ENCODE assay signal across 8 cellular contexts in genomic region chr11:94638902-94639373, GRCh38.
A peak's percentile ranks its signal among the peaks of the same experiment; 100 is the strongest.
DNase-seq lines count a peak whose midpoint lies in the region; ATAC-seq, FAIRE-seq and TF ChIP-seq lines count a peak whose summit lies in the region.

No MANE protein-coding gene starts in this region.

- peak; percentile 48 to 78 (median 69) for ATAC-seq in right lobe of liver
- ATAC-seq in HepG2: no peak
- ATAC-seq in HG03280 (IDR thresholded peaks at IDR 0.05; ENCODE audit: unreplicated experiment): no peak
- no peak for ATAC-seq in GM21528 (IDR thresholded peaks at IDR 0.05; ENCODE audit: low FRiP score, unreplicated experiment)

- intact Hi-C loops in right lobe of liver (cut with DNase I): no loop called here
- intact Hi-C loops in HepG2 (cut with micrococcal nuclease; ENCODE audit: unreplicated experiment): no loop called here
- intact Hi-C loops in vagina (cut with DNase I): loop anchor here (5.0 kb wide), 1 partner anchor 1442 kb away; the partner anchor contains the start of gene SLC36A4

- H3K79me2 ChIP-seq in HepG2 (ENCODE audit: insufficient read depth, low read length): no peaks in the 10 kb centered on the region

- TF ChIP-seq RAD21 in HepG2 (CRISPR knock-in tag; IDR thresholded peaks at IDR 0.05): no peak

- no peak for TF ChIP-seq EP300 in HepG2 (IDR thresholded peaks at IDR 0.05; ENCODE audit: low read depth in 2 of 2, low read length in 2 of 2)
- no peak for TF ChIP-seq EP300 in HepG2 (CRISPR knock-in tag; IDR thresholded peaks at IDR 0.05; ENCODE audit: borderline replicate concordance)

- no peak for FAIRE-seq in HepG2 (lab: Jason Lieb, UNC)

- no peak overlapping the region for H3K9ac ChIP-seq in HepG2 (ENCODE audit: insufficient read depth, low read depth, low read length)

- H3K4me1 ChIP-seq in right lobe of liver (no peaks in the 10 kb centered on the region), HepG2 (ENCODE audit: insufficient read depth, low read length) (no peaks in the 10 kb centered on the region), vagina (peaks cover 9% of the 10 kb centered on the region)

- H3K27ac ChIP-seq in right lobe of liver (peak overlapping the region in 2 of 3 donors; percentile 40 to 47), HepG2 (ENCODE audit: extremely low read length, insufficient read depth, low read length) (no peak overlapping the region), brain microvascular endothelial cell (no peak overlapping the region), vagina (peak overlapping the region; percentile 22)

- no peak for DNase-seq in right lobe of liver
- DNase-seq in HepG2 (ENCODE audit: low spot score): no peak
- DNase-seq in brain microvascular endothelial cell: peak; percentile 48
- peak; percentile 80 for DNase-seq in medulla oblongata (ENCODE audit: extremely low spot score)
- DNase-seq in vagina (ENCODE audit: extremely low spot score in 2 of 2): no peak
- DNase-seq in NCI-H345 (lab: John Stamatoyannopoulos, UW): no peak

- no peaks in the 10 kb centered on the region for H3K36me3 ChIP-seq in right lobe of liver
- H3K36me3 ChIP-seq in HepG2 (replicated peaks in 1 of 2; ENCODE audit: control insufficient read depth in 1 of 2, insufficient read depth in 2 of 2, low read length in 2 of 2): no peaks in the 10 kb centered on the region
- H3K36me3 ChIP-seq in brain microvascular endothelial cell (replicated peaks): no peaks in the 10 kb centered on the region
- H3K36me3 ChIP-seq in vagina: no peaks in the 10 kb centered on the region

- H3K4me2 ChIP-seq in HepG2 (ENCODE audit: low read depth, low read length): no peak overlapping the region

- H3K27me3 ChIP-seq in right lobe of liver (no peaks in the 10 kb centered on the region), HepG2 (ENCODE audit: control insufficient read depth in 1 of 2, insufficient read depth in 2 of 2, low read length in 2 of 2) (no peaks in the 10 kb centered on the region), brain microvascular endothelial cell (replicated peaks) (no peaks in the 10 kb centered on the region), vagina (no peaks in the 10 kb centered on the region)

- POLR2A ChIA-PET in HepG2 (lab: Yijun Ruan, JAX): no interaction called here

- CTCF ChIA-PET in HepG2 (lab: Yijun Ruan, JAX; ENCODE audit: low intra/inter-chr PET ratio, low total read pairs): no interaction called here

- TF ChIP-seq POLR2A in right lobe of liver (IDR thresholded peaks at IDR 0.05): no peak
- TF ChIP-seq POLR2A in HepG2 (IDR thresholded peaks at IDR 0.05; ENCODE audit: insufficient read depth in 1 of 2, low read depth in 2 of 2, low read length in 2 of 2): no peak
- no peak for TF ChIP-seq POLR2A in vagina (IDR thresholded peaks at IDR 0.05)

- in situ Hi-C loops in HepG2 (cut with HindIII; ENCODE audit: extremely low pct_ligation_motif_present, low pct_unique_long_range_greater_than_20kb) (loop anchor here (25.0 kb wide), 1 partner anchor 1123 kb away; no protein-coding TSS in a partner anchor), brain microvascular endothelial cell (cut with HindIII; ENCODE audit: low pct_ligation_motif_present, low sequenced_read_pairs) (no loop called here)

- BruUV-seq in HepG2 (replicated peaks; lab: Mats Ljungman, UMichigan): no TSS peak

- 24% methylated on average over 3 of the region's 4 CpGs for WGBS in right lobe of liver (ENCODE audit: insufficient coverage, low coverage, low lambda C conversion rate, missing lambda C conversion rate)
- 0% methylated on average over 3 of the region's 4 CpGs for WGBS in HepG2 (ENCODE audit: low lambda C conversion rate)

- H3K9me3 ChIP-seq in right lobe of liver (no peaks in the 10 kb centered on the region), HepG2 (ENCODE audit: low read length) (no peaks in the 10 kb centered on the region), vagina (no peaks in the 10 kb centered on the region)

- TF ChIP-seq CTCF in right lobe of liver (IDR thresholded peaks at IDR 0.05): no peak
- no peak for TF ChIP-seq CTCF in HepG2 (CRISPR knock-in tag; IDR thresholded peaks at IDR 0.05)
- TF ChIP-seq CTCF in brain microvascular endothelial cell (IDR thresholded peaks at IDR 0.05; ENCODE audit: low read depth, low read length, missing control alignments): no peak
- no peak for TF ChIP-seq CTCF in vagina (IDR thresholded peaks at IDR 0.05)

- H3K4me3 ChIP-seq in right lobe of liver (no peak overlapping the region), HepG2 (replicated peaks in 1 of 3; ENCODE audit: insufficient read depth in 1 of 3, low read depth in 2 of 3, low read length in 3 of 3) (no peak overlapping the region), brain microvascular endothelial cell (ENCODE audit: low read depth, low read length) (no peak overlapping the region), vagina (peak overlapping the region in 1 of 2 donors; percentile 29)

- H2AFZ ChIP-seq in HepG2 (ENCODE audit: low read length): no peak overlapping the region

- H4K20me1 ChIP-seq in HepG2 (ENCODE audit: insufficient read depth, low read length): no peaks in the 10 kb centered on the region

TF ChIP-seq in HepG2, 621 proteins besides CTCF, POLR2A, EP300 and RAD21:
- TF ChIP-seq FOXA3 (CRISPR knock-in tag; IDR thresholded peaks at IDR 0.05): no peak
- no peak for TF ChIP-seq NFE2L1 (CRISPR knock-in tag; IDR thresholded peaks at IDR 0.05; ENCODE audit: borderline replicate concordance)
- TF ChIP-seq IRX3 (CRISPR knock-in tag; IDR thresholded peaks at IDR 0.05; ENCODE audit: borderline replicate concordance, low read depth): no peak
- no peak for TF ChIP-seq TFDP1 (CRISPR knock-in tag; IDR thresholded peaks at IDR 0.05; ENCODE audit: borderline replicate concordance)
- no peak for TF ChIP-seq ZNF710 (CRISPR knock-in tag; IDR thresholded peaks at IDR 0.05; ENCODE audit: borderline replicate concordance)
- no peak for TF ChIP-seq AKAP8 (CRISPR knock-in tag; IDR thresholded peaks at IDR 0.05)
- no peak for TF ChIP-seq ZBTB4 (CRISPR knock-in tag; IDR thresholded peaks at IDR 0.05; ENCODE audit: borderline replicate concordance)
- TF ChIP-seq LCORL (IDR thresholded peaks at IDR 0.05): no peak
- TF ChIP-seq LCORL (CRISPR knock-in tag; IDR thresholded peaks at IDR 0.05): no peak
- no peak for TF ChIP-seq GMEB1 (CRISPR knock-in tag; IDR thresholded peaks at IDR 0.05; ENCODE audit: borderline replicate concordance)

Comparison
In these comparisons a context has a peak if more than half of its experiments do, and no peak if none do; other contexts are left out.
1. ATAC-seq: peak in right lobe of liver (4 of 4); none in HepG2 (single experiment), HG03280 (single experiment) and GM21528 (single experiment).
2. H3K27ac ChIP-seq: peak in right lobe of liver (2 of 3) and vagina (single experiment); none in HepG2 (single experiment) and brain microvascular endothelial cell (single experiment).
3. DNase-seq: peak in brain microvascular endothelial cell (single experiment) and medulla oblongata (single experiment); none in right lobe of liver (0 of 3), HepG2 (single experiment), vagina (0 of 2) and NCI-H345 (single experiment).